Comparison of ENCODE assay signal across 2 cellular contexts in genomic region chr17:29038511-29039300, GRCh38.
TF ChIP-seq lines count a peak whose summit lies in the region.

No MANE protein-coding gene starts in this region.

TF ChIP-seq in SK-N-SH, 30 proteins besides CTCF, POLR2A, EP300 and RAD21:
- TF ChIP-seq JUND (IDR thresholded peaks at IDR 0.05): no peak
- 0 out of 2 replicates have a peak, but pooled peaks have one; percentile 8 for TF ChIP-seq RCOR1 (IDR thresholded peaks at IDR 0.05; ENCODE audit: low read length)
- TF ChIP-seq TCF12 (IDR thresholded peaks at IDR 0.05): no peak
- TF ChIP-seq FOSL2 (IDR thresholded peaks at IDR 0.05; ENCODE audit: borderline replicate concordance, low read depth): no peak
- no peak for TF ChIP-seq MAX (IDR thresholded peaks at IDR 0.05; ENCODE audit: low read depth)

TF ChIP-seq in SK-N-SH treated with all-trans-retinoic acid at 6 μM for 48 hours, 23 proteins besides CTCF, POLR2A, EP300 and RAD21:
- no peak for TF ChIP-seq ZFP3 (CRISPR knock-in tag; IDR thresholded peaks at IDR 0.05)
